In the genomic region with DNA sequence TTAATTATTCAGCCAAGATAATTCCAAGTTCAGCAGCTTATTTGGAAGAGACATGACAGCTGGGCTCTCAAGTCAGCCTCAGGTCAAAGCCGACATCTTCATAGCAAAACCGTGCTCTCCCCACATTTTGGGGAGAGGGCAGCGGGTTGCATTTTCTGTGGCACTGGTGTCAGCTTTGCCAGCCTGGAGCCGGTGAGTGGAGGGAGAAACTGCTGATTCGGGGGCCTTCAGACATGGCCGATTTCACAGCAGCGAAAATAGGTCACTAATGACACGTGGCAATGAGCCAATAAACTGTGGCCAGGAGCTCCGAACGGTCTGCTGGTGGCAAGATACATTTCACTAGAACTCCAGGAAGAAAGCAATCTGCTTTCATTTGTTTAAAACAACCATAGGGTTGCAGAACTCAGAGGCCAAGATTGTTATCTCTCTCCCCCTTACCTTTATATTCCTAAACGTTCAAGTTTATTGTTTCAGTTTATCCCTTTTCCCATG, we compare ENCODE assay signal across 8 cellular contexts.
DNase-seq lines count a peak whose midpoint lies in the region; ATAC-seq lines count a peak whose summit lies in the region.

No MANE protein-coding gene starts in this region.

- intact Hi-C loops in Right ventricle myocardium inferior (cut with DNase I) = loop anchor here (5.0 kb wide), 1 partner anchor 85 kb away; no protein-coding TSS in a partner anchor
- intact Hi-C loops in cardiac septum (cut with DNase I) = loop anchor here (5.0 kb wide), 3 partner anchors 85 to 205 kb away; partner anchors contain the start of gene DYRK2
- intact Hi-C loops in left colon (cut with DNase I, micrococcal nuclease) = loop anchor here in 1 of 2 donors (10.0 kb wide), 2 partner anchors 202 to 502 kb away; partner anchors contain the start of gene DYRK2

- DNase-seq in Right ventricle myocardium inferior (ENCODE audit: missing footprints) (no peak), cardiac septum (ENCODE audit: low spot score) (no peak), RPMI8226 (peak; percentile 98), left colon (peak in 1 of 2 donors; percentile 43), NOMO-1 (lab: John Stamatoyannopoulos, UW; ENCODE audit: unreplicated experiment in 2 of 2) (no peak), NCI-H774 (lab: John Stamatoyannopoulos, UW) (no peak)

- peak; percentile 53 for ATAC-seq in Right ventricle myocardium inferior
- peak; percentile 68 for ATAC-seq in left colon
- ATAC-seq in HG03378 (IDR thresholded peaks at IDR 0.05; ENCODE audit: unreplicated experiment) = no peak
- no peak for ATAC-seq in HG03442 (IDR thresholded peaks at IDR 0.05; ENCODE audit: unreplicated experiment)

Comparison
In these comparisons a context has a peak if more than half of its experiments do, and no peak if none do; other contexts are left out.
1. ATAC-seq: peak in Right ventricle myocardium inferior (single experiment) and left colon (single experiment); none in HG03378 (single experiment) and HG03442 (single experiment).